Comparison of ENCODE assay signal across 16 cellular contexts in the genomic region with DNA sequence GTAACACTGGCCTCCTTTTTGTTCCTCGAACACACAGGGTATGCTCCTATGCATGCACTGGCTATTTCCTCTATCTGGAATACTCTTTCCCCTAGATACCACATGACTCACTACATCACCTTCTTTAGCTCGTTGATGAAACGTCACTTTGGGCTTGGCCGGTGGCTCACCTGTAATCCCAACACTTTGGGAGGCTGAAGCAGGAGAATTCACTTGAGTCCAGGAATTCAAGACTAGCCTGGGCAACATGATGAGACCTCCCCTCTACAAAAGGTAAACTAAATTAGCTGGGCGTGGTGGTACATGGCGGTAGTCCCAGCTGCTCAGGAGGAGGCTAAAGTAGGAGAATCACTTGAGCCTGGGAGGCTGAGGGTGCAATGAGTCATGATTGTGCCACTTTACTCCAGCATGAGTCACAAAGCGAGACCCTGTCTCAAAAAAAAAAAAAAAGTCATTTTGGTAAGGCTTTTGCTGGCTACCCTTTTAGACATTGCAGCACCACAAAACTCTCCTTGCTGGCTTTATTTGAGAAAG. TPM values are rescaled to one million over a fixed set of nuclear protein-coding genes. Genes with fewer than 3 reads are reported as not detected.
A peak's percentile ranks its signal among the peaks of the same experiment; 100 is the strongest.
DNase-seq lines count a peak whose midpoint lies in the region; ATAC-seq and TF ChIP-seq lines count a peak whose summit lies in the region.
"Had no signal": no experiment of that assay in that cellular context is flagged by ENCODE, and none has a peak within 500 bp of the region (broad histone marks: within the 10 kb centered on the region; RNA-seq: fewer than 3 reads in every experiment).

No MANE protein-coding gene starts in this region.

- H4K5ac ChIP-seq in IMR-90 (ENCODE audit: low read depth, low read length) = no peak overlapping the region

- no peak overlapping the region for H2AK9ac ChIP-seq in IMR-90 (replicated peaks; ENCODE audit: low read depth, low read length, poor library complexity)

- POLR2A ChIA-PET in IMR-90 (lab: Charles Lee; ENCODE audit: unreplicated experiment) = no interaction called here

- no peak overlapping the region for H4K91ac ChIP-seq in IMR-90 (ENCODE audit: insufficient read depth, low read depth, low read length)

- intact Hi-C loops in IMR-90 (cut with micrococcal nuclease) = loop anchor here (5.0 kb wide), 1 partner anchor 52 kb away; no protein-coding TSS in a partner anchor
- intact Hi-C loops in mucosa of descending colon (cut with DNase I, micrococcal nuclease) = no loop called here

- peaks cover 40% of the 10 kb centered on the region; the same call in 1 of the 2 replicates for H4K20me1 ChIP-seq in IMR-90 (ENCODE audit: insufficient read depth, low read length)

- no peak for ATAC-seq in IMR-90 (ENCODE audit: low read depth)
- peak; percentile 27 for ATAC-seq in mucosa of descending colon
- ATAC-seq: natural killer cell had no signal

- no peak overlapping the region for H3K56ac ChIP-seq in IMR-90 (ENCODE audit: extremely low read depth, insufficient read depth, low read length)

- no peak for TF ChIP-seq EP300 in suprapubic skin (IDR thresholded peaks at IDR 0.05)

- peaks cover 27 to 43% of the 10 kb centered on the region in 2 experiments for H3K79me1 ChIP-seq in IMR-90 (ENCODE audit: low read depth in 1 of 2, low read length in 2 of 2)

- peak; percentile 67 for DNase-seq in Daoy (ENCODE audit: low read depth)
- DNase-seq in IMR-90 = peak; percentile 29
- peak; percentile 40 for DNase-seq in astrocyte of the spinal cord (ENCODE audit: low read depth, low spot score)
- no peak for DNase-seq in mucosa of descending colon
- DNase-seq in NCI-H1417 (lab: John Stamatoyannopoulos, UW) = no peak
- no peak for DNase-seq in suprapubic skin (ENCODE audit: low spot score in 2 of 2)
- DNase-seq in activated gamma-delta T cell (lab: John Stamatoyannopoulos, UW) = no peak
- DNase-seq: activated CD4-positive, alpha-beta T cell treated with anti-CD3 and anti-CD28 coated beads, Interleukin-2, amount 10 ng/mL, durations not matched to agents 24 days and 14 days; effector CD8-positive, alpha-beta T cell; MV-4-11; natural killer cell; NCI-H2107; SHP77; T1000 had no signal

- H3K9ac ChIP-seq in IMR-90 (ENCODE audit: low read depth, low read length) = no peak overlapping the region
- H3K9ac ChIP-seq: BLaER1 treated with 17β-estradiol and CSF1 and Interleukin-3, amounts not matched to agents 10 nM and 100 nM had no signal

- no peak overlapping the region for H3K4me2 ChIP-seq in IMR-90 (ENCODE audit: low read depth, low read length)

- no peak for TF ChIP-seq POLR2A in IMR-90 (IDR thresholded peaks at IDR 0.05; ENCODE audit: low read depth, low read length)
- no peak for TF ChIP-seq POLR2A in suprapubic skin (IDR thresholded peaks at IDR 0.05)

- no TSS peak for BruUV-seq in IMR-90 (replicated peaks; lab: Mats Ljungman, UMichigan)

- CTCF ChIA-PET in IMR-90 (lab: Yijun Ruan, JAX) = no interaction called here

- 89% methylated on average over 1 of the region's 7 CpGs; no CpG with 5 or more reads in 1 of the 2 experiments for WGBS in IMR-90 (ENCODE audit: extremely low coverage in 2 of 2, insufficient read length in 1 of 2), 2 experiments
- 85% methylated on average over 7 of the region's 7 CpGs for WGBS in suprapubic skin

- H3K27me3 ChIP-seq in IMR-90 (ENCODE audit: control insufficient read depth, insufficient read depth, low read length) (no peaks in the 10 kb centered on the region), suprapubic skin (no peaks in the 10 kb centered on the region)
- H3K27me3 ChIP-seq: BLaER1 treated with 17β-estradiol and CSF1 and Interleukin-3, amounts not matched to agents 10 nM and 100 nM had no signal

- no peak overlapping the region for H2BK120ac ChIP-seq in IMR-90 (ENCODE audit: low read depth, low read length)

- H3K4me3 ChIP-seq in IMR-90 (ENCODE audit: insufficient read depth, low read depth, low read length) (no peak overlapping the region), astrocyte of the spinal cord (ENCODE audit: low read depth, low read length) (no peak overlapping the region), mucosa of descending colon (no peak overlapping the region), suprapubic skin (no peak overlapping the region)
- H3K4me3 ChIP-seq: BLaER1 treated with 17β-estradiol and CSF1 and Interleukin-3, amounts not matched to agents 10 nM and 100 nM; prostate gland had no signal

- in situ Hi-C loops in IMR-90 (cut with MboI; ENCODE audit: low sequenced_read_pairs) (no loop called here), astrocyte of the spinal cord (cut with HindIII; ENCODE audit: low sequenced_read_pairs) (no loop called here)

- no peak overlapping the region for H4K8ac ChIP-seq in IMR-90 (ENCODE audit: low read depth in 2 of 2, low read length in 2 of 2)

- no peak overlapping the region for H2BK20ac ChIP-seq in IMR-90 (ENCODE audit: low read depth, low read length)

- H3K27ac ChIP-seq in IMR-90 (ENCODE audit: insufficient read depth, low read length) = no peak overlapping the region
- H3K27ac ChIP-seq in suprapubic skin = no peak overlapping the region
- H3K27ac ChIP-seq: BLaER1 treated with 17β-estradiol and CSF1 and Interleukin-3, amounts not matched to agents 10 nM and 100 nM; prostate gland had no signal

- dilution Hi-C loops in IMR-90 (cut with HindIII; ENCODE audit: low sequenced_read_pairs, unreplicated experiment) = no loop called here

- H2BK5ac ChIP-seq in IMR-90 (ENCODE audit: low read depth, low read length, poor library complexity, severe bottlenecking) = no peak overlapping the region

- no peak overlapping the region for H2BK15ac ChIP-seq in IMR-90 (ENCODE audit: low read depth, low read length)

- H3K4me1 ChIP-seq in IMR-90 (ENCODE audit: control insufficient read depth, insufficient read depth, low read length) (no peaks in the 10 kb centered on the region; the same call in 1 of the 2 replicates), mucosa of descending colon (ENCODE audit: low read depth) (no peaks in the 10 kb centered on the region), suprapubic skin (no peaks in the 10 kb centered on the region)
- H3K4me1 ChIP-seq: prostate gland had no signal

- H3K14ac ChIP-seq in IMR-90 (replicated peaks; ENCODE audit: low read depth, low read length) = no peak overlapping the region

- TF ChIP-seq RAD21 in IMR-90 (IDR thresholded peaks at IDR 0.05; ENCODE audit: low read length) = no peak

- H2AK5ac ChIP-seq in IMR-90 (ENCODE audit: low read depth, low read length) = no peak overlapping the region

- H3K9me3 ChIP-seq in IMR-90 (ENCODE audit: control insufficient read depth, insufficient read depth, low read length) (no peaks in the 10 kb centered on the region), mucosa of descending colon (no peaks in the 10 kb centered on the region), suprapubic skin (no peaks in the 10 kb centered on the region)
- H3K9me3 ChIP-seq: prostate gland had no signal

- no peak overlapping the region for H2AFZ ChIP-seq in IMR-90 (replicated peaks; ENCODE audit: low read length, poor library complexity)

- peaks cover 3% of the 10 kb centered on the region; the same call in 1 of the 2 replicates for H3K9me1 ChIP-seq in IMR-90 (ENCODE audit: insufficient read depth, low read length)

- no peak for TF ChIP-seq CTCF in IMR-90 (conservative IDR thresholded peaks at IDR 0.05; ENCODE audit: low read depth, low read length)
- TF ChIP-seq CTCF in astrocyte of the spinal cord (IDR thresholded peaks at IDR 0.05; ENCODE audit: low read depth, low read length) = no peak
- TF ChIP-seq CTCF in mucosa of descending colon (IDR thresholded peaks at IDR 0.05) = no peak
- TF ChIP-seq CTCF in suprapubic skin (IDR thresholded peaks at IDR 0.05) = no peak

- H3K4ac ChIP-seq in IMR-90 (ENCODE audit: low read depth, low read length) = no peak overlapping the region

- no peaks in the 10 kb centered on the region for H3K36me3 ChIP-seq in IMR-90 (ENCODE audit: control insufficient read depth, insufficient read depth, low read length)
- no peaks in the 10 kb centered on the region for H3K36me3 ChIP-seq in mucosa of descending colon (ENCODE audit: low read depth)
- H3K36me3 ChIP-seq in suprapubic skin = no peaks in the 10 kb centered on the region
- H3K36me3 ChIP-seq: prostate gland had no signal

- no peak overlapping the region for H3K18ac ChIP-seq in IMR-90 (ENCODE audit: low read depth, low read length)

- H3K23ac ChIP-seq in IMR-90 (ENCODE audit: low read depth, low read length) = no peak overlapping the region

TF ChIP-seq in IMR-90, 13 proteins besides CTCF, POLR2A, EP300 and RAD21:
- TF ChIP-seq CEBPB (IDR thresholded peaks at IDR 0.05; ENCODE audit: low read depth, low read length) (no peak), FOS (IDR thresholded peaks at IDR 0.05; ENCODE audit: low read depth, low read length) (0 out of 2 replicates have a peak, but pooled peaks have one; percentile 5)
TF ChIP-seq in IMR-90: peak in this region for 1.

RNA-seq across cellular contexts. Expression of gene ANKIB1, which starts 14.5 kb away (rescaled TPM):
- 21.3 and 30.8 TPM in 2 replicates for total RNA-seq in Daoy (2014; rRNA removed; shearing (Covaris generic))
- total RNA-seq in IMR-90 (2012; rRNA removed) (33.9 and 39.4 TPM in 2 replicates), mucosa of descending colon (10 to 100 TPM; 34.7 to 74.8 (median 40.9) TPM), suprapubic skin (10 to 100 TPM; 34.1 to 66.1 (median 58.2) TPM)
- polyA plus RNA-seq in IMR-90 (2012; rRNA removed) = 17.9 and 18.7 TPM in 2 replicates
- polyA plus RNA-seq in IMR-90 (2012; cell fraction: cytosol; rRNA removed) = 5.2 and 8.9 TPM in 2 replicates
- 14.4 and 61.9 TPM in 2 replicates for polyA plus RNA-seq in IMR-90 (2012; cell fraction: nucleus; rRNA removed; ENCODE audit: low replicate concordance)

RNA-seq across cellular contexts. Expression of gene KRIT1, which starts 14.6 kb away (rescaled TPM):
- 18.8 and 26.8 TPM in 2 replicates for total RNA-seq in Daoy (2014; rRNA removed; shearing (Covaris generic))
- total RNA-seq in IMR-90 (2012; rRNA removed) (38.2 and 40.3 TPM in 2 replicates), mucosa of descending colon (10 to 100 TPM; 34.9 to 45.9 (median 37.9) TPM), suprapubic skin (100 to 1,000 TPM in 1 of 4 donors, 10 to 100 TPM in 3; 46.8 to 102 (median 60.1) TPM)
- 19.7 and 22.9 TPM in 2 replicates for polyA plus RNA-seq in IMR-90 (2012; rRNA removed)
- polyA plus RNA-seq in IMR-90 (2012; cell fraction: cytosol; rRNA removed) = 6.3 and 14.3 TPM in 2 replicates
- polyA plus RNA-seq in IMR-90 (2012; cell fraction: nucleus; rRNA removed; ENCODE audit: low replicate concordance) = 14.9 and 43.2 TPM in 2 replicates

Comparison
In these comparisons a context has a peak if more than half of its experiments do, and no peak if none do; other contexts are left out.
1. DNase-seq: peak in Daoy (single experiment), IMR-90 (single experiment) and astrocyte of the spinal cord (single experiment); none in mucosa of descending colon (0 of 3), NCI-H1417 (0 of 3), suprapubic skin (0 of 2) and activated gamma-delta T cell (single experiment).